1 cellular context compared by ENCODE assay signal in the genomic region with DNA sequence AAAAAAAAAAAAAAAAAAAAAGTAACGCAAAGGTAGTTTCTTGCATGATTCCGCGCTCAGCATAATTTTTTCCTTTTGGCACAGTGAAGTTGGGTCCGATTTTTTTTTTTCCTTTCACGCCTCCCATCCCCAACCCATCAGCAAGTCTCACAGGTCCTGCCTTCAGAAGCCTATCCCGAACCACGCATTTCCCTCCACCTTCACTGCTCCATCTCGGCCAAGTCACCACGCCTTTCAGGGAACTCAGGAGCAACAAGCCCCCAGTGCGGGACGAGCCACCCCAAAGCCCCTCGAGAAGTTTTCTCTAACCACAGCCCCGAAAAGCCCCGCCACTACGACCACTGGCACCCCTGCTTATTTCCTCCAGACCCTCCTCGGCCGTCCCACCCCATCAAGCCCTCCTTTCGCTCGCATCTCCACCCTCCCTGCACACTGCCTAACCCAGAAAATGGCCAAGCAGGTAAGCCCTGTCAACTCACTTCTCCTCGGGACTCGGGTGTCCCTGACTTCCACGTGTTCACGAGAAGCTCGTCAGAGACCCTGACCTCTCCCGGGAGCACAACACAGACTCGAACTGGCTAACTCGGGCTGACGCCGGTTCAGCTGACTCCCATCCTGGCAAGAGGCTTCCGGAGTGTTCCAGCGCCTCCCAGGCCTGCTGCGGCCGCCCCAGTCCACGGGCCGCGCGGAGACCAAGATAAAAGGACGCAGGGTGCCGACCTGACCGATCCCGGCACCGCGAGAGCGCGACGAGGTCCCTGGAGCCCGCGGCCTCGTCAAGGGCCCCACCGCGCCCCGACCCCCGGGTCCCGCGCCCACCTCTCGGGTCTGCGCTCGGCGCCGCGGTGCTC.
A peak's percentile ranks its signal among the peaks of the same experiment; 100 is the strongest.
TF ChIP-seq lines count a peak whose summit lies in the region.

No MANE protein-coding gene starts in this region.

TF ChIP-seq in HepG2, 621 proteins besides CTCF, POLR2A, EP300 and RAD21 (continued from another document and continues in another):
- TF ChIP-seq, protein P1, sequence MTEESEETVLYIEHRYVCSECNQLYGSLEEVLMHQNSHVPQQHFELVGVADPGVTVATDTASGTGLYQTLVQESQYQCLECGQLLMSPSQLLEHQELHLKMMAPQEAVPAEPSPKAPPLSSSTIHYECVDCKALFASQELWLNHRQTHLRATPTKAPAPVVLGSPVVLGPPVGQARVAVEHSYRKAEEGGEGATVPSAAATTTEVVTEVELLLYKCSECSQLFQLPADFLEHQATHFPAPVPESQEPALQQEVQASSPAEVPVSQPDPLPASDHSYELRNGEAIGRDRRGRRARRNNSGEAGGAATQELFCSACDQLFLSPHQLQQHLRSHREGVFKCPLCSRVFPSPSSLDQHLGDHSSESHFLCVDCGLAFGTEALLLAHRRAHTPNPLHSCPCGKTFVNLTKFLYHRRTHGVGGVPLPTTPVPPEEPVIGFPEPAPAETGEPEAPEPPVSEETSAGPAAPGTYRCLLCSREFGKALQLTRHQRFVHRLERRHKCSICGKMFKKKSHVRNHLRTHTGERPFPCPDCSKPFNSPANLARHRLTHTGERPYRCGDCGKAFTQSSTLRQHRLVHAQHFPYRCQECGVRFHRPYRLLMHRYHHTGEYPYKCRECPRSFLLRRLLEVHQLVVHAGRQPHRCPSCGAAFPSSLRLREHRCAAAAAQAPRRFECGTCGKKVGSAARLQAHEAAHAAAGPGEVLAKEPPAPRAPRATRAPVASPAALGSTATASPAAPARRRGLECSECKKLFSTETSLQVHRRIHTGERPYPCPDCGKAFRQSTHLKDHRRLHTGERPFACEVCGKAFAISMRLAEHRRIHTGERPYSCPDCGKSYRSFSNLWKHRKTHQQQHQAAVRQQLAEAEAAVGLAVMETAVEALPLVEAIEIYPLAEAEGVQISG (CRISPR knock-in tag; IDR thresholded peaks at IDR 0.05), result 0 out of 2 replicates have a peak, but pooled peaks have one; percentile 8
- TF ChIP-seq, protein P2, sequence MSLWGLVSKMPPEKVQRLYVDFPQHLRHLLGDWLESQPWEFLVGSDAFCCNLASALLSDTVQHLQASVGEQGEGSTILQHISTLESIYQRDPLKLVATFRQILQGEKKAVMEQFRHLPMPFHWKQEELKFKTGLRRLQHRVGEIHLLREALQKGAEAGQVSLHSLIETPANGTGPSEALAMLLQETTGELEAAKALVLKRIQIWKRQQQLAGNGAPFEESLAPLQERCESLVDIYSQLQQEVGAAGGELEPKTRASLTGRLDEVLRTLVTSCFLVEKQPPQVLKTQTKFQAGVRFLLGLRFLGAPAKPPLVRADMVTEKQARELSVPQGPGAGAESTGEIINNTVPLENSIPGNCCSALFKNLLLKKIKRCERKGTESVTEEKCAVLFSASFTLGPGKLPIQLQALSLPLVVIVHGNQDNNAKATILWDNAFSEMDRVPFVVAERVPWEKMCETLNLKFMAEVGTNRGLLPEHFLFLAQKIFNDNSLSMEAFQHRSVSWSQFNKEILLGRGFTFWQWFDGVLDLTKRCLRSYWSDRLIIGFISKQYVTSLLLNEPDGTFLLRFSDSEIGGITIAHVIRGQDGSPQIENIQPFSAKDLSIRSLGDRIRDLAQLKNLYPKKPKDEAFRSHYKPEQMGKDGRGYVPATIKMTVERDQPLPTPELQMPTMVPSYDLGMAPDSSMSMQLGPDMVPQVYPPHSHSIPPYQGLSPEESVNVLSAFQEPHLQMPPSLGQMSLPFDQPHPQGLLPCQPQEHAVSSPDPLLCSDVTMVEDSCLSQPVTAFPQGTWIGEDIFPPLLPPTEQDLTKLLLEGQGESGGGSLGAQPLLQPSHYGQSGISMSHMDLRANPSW (CRISPR knock-in tag; IDR thresholded peaks at IDR 0.05; ENCODE audit: borderline replicate concordance), result no peak
- TF ChIP-seq JARID2 (CRISPR knock-in tag; IDR thresholded peaks at IDR 0.05; ENCODE audit: insufficient replicate concordance) (no peak), ZNF260 (CRISPR knock-in tag; IDR thresholded peaks at IDR 0.05; ENCODE audit: borderline replicate concordance, low read depth) (no peak), ZNF333 (CRISPR knock-in tag; IDR thresholded peaks at IDR 0.05; ENCODE audit: borderline replicate concordance) (peak; percentile 66; the same call in 1 of the 2 replicates), ZNF235 (CRISPR knock-in tag; IDR thresholded peaks at IDR 0.05; ENCODE audit: borderline replicate concordance) (0 out of 2 replicates have a peak, but pooled peaks have one; percentile 2), ZKSCAN1 (IDR thresholded peaks at IDR 0.05; ENCODE audit: low read length) (no peak), ZFY (CRISPR knock-in tag; IDR thresholded peaks at IDR 0.05) (peak; percentile 57; the same call in 1 of the 2 replicates), MIXL1 (CRISPR knock-in tag; IDR thresholded peaks at IDR 0.05) (no peak), MTA1 (CRISPR knock-in tag; IDR thresholded peaks at IDR 0.05; ENCODE audit: borderline replicate concordance) (no peak), SOX6 (IDR thresholded peaks at IDR 0.05) (no peak), SOX6 (CRISPR knock-in tag; IDR thresholded peaks at IDR 0.05) (0 out of 2 replicates have a peak, but pooled peaks have one; percentile 25), ZMYM3 (CRISPR knock-in tag; IDR thresholded peaks at IDR 0.05) (no peak), NFRKB (IDR thresholded peaks at IDR 0.05) (no peak), U2AF1 (optimal IDR thresholded peaks at IDR 0.05; ENCODE audit: low read depth, low read length) (no peak), KDM5B (CRISPR knock-in tag; IDR thresholded peaks at IDR 0.05; ENCODE audit: borderline replicate concordance) (0 out of 2 replicates have a peak, but pooled peaks have one; percentile 53), ZNF264 (CRISPR knock-in tag; IDR thresholded peaks at IDR 0.05) (no peak), GFI1 (CRISPR knock-in tag; IDR thresholded peaks at IDR 0.05; ENCODE audit: borderline replicate concordance) (no peak), MED1 (CRISPR knock-in tag; IDR thresholded peaks at IDR 0.05) (no peak; the same call in 1 of the 2 replicates), PPARG (CRISPR knock-in tag; conservative IDR thresholded peaks at IDR 0.05) (no peak), MIER3 (CRISPR knock-in tag; IDR thresholded peaks at IDR 0.05; ENCODE audit: borderline replicate concordance) (no peak), ZNF430 (CRISPR knock-in tag; IDR thresholded peaks at IDR 0.05) (no peak), ZNF263 (CRISPR knock-in tag; IDR thresholded peaks at IDR 0.05) (peak; percentile 77), FOXK1 (CRISPR knock-in tag; IDR thresholded peaks at IDR 0.05; ENCODE audit: borderline replicate concordance, low read depth) (no peak), ZSCAN31 (CRISPR knock-in tag; IDR thresholded peaks at IDR 0.05; ENCODE audit: low read depth) (no peak; the same call in 1 of the 2 replicates), ZFP82 (CRISPR knock-in tag; IDR thresholded peaks at IDR 0.05; ENCODE audit: borderline replicate concordance) (no peak), HOXA3 (CRISPR knock-in tag; IDR thresholded peaks at IDR 0.05) (no peak; the same call in 1 of the 2 replicates)
- TF ChIP-seq, protein P3, sequence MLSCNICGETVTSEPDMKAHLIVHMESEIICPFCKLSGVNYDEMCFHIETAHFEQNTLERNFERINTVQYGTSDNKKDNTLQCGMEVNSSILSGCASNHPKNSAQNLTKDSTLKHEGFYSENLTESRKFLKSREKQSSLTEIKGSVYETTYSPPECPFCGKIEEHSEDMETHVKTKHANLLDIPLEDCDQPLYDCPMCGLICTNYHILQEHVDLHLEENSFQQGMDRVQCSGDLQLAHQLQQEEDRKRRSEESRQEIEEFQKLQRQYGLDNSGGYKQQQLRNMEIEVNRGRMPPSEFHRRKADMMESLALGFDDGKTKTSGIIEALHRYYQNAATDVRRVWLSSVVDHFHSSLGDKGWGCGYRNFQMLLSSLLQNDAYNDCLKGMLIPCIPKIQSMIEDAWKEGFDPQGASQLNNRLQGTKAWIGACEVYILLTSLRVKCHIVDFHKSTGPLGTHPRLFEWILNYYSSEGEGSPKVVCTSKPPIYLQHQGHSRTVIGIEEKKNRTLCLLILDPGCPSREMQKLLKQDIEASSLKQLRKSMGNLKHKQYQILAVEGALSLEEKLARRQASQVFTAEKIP (CRISPR knock-in tag; IDR thresholded peaks at IDR 0.05; ENCODE audit: borderline replicate concordance), result no peak
- TF ChIP-seq, protein P4, sequence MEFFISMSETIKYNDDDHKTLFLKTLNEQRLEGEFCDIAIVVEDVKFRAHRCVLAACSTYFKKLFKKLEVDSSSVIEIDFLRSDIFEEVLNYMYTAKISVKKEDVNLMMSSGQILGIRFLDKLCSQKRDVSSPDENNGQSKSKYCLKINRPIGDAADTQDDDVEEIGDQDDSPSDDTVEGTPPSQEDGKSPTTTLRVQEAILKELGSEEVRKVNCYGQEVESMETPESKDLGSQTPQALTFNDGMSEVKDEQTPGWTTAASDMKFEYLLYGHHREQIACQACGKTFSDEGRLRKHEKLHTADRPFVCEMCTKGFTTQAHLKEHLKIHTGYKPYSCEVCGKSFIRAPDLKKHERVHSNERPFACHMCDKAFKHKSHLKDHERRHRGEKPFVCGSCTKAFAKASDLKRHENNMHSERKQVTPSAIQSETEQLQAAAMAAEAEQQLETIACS (CRISPR knock-in tag; IDR thresholded peaks at IDR 0.05), result no peak
- TF ChIP-seq, protein P5, sequence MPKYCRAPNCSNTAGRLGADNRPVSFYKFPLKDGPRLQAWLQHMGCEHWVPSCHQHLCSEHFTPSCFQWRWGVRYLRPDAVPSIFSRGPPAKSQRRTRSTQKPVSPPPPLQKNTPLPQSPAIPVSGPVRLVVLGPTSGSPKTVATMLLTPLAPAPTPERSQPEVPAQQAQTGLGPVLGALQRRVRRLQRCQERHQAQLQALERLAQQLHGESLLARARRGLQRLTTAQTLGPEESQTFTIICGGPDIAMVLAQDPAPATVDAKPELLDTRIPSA (CRISPR knock-in tag; IDR thresholded peaks at IDR 0.05; ENCODE audit: borderline replicate concordance), result peak; percentile 46; the same call in 1 of the 2 replicates
- TF ChIP-seq, protein P6, sequence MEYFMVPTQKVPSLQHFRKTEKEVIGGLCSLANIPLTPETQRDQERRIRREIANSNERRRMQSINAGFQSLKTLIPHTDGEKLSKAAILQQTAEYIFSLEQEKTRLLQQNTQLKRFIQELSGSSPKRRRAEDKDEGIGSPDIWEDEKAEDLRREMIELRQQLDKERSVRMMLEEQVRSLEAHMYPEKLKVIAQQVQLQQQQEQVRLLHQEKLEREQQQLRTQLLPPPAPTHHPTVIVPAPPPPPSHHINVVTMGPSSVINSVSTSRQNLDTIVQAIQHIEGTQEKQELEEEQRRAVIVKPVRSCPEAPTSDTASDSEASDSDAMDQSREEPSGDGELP (IDR thresholded peaks at IDR 0.05; ENCODE audit: borderline replicate concordance, low read depth), result peak; percentile 65; the same call in 1 of the 2 replicates
- TF ChIP-seq, protein P7, sequence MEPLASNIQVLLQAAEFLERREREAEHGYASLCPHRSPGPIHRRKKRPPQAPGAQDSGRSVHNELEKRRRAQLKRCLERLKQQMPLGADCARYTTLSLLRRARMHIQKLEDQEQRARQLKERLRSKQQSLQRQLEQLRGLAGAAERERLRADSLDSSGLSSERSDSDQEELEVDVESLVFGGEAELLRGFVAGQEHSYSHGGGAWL (CRISPR knock-in tag; IDR thresholded peaks at IDR 0.05), result peak; percentile 59; the same call in 1 of the 2 replicates
- TF ChIP-seq, protein P8, sequence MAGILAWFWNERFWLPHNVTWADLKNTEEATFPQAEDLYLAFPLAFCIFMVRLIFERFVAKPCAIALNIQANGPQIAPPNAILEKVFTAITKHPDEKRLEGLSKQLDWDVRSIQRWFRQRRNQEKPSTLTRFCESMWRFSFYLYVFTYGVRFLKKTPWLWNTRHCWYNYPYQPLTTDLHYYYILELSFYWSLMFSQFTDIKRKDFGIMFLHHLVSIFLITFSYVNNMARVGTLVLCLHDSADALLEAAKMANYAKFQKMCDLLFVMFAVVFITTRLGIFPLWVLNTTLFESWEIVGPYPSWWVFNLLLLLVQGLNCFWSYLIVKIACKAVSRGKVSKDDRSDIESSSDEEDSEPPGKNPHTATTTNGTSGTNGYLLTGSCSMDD (CRISPR knock-in tag; IDR thresholded peaks at IDR 0.05), result no peak
- TF ChIP-seq, protein P9, sequence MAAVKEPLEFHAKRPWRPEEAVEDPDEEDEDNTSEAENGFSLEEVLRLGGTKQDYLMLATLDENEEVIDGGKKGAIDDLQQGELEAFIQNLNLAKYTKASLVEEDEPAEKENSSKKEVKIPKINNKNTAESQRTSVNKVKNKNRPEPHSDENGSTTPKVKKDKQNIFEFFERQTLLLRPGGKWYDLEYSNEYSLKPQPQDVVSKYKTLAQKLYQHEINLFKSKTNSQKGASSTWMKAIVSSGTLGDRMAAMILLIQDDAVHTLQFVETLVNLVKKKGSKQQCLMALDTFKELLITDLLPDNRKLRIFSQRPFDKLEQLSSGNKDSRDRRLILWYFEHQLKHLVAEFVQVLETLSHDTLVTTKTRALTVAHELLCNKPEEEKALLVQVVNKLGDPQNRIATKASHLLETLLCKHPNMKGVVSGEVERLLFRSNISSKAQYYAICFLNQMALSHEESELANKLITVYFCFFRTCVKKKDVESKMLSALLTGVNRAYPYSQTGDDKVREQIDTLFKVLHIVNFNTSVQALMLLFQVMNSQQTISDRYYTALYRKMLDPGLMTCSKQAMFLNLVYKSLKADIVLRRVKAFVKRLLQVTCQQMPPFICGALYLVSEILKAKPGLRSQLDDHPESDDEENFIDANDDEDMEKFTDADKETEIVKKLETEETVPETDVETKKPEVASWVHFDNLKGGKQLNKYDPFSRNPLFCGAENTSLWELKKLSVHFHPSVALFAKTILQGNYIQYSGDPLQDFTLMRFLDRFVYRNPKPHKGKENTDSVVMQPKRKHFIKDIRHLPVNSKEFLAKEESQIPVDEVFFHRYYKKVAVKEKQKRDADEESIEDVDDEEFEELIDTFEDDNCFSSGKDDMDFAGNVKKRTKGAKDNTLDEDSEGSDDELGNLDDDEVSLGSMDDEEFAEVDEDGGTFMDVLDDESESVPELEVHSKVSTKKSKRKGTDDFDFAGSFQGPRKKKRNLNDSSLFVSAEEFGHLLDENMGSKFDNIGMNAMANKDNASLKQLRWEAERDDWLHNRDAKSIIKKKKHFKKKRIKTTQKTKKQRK (IDR thresholded peaks at IDR 0.05; ENCODE audit: low read length), result no peak
- TF ChIP-seq, protein P10, sequence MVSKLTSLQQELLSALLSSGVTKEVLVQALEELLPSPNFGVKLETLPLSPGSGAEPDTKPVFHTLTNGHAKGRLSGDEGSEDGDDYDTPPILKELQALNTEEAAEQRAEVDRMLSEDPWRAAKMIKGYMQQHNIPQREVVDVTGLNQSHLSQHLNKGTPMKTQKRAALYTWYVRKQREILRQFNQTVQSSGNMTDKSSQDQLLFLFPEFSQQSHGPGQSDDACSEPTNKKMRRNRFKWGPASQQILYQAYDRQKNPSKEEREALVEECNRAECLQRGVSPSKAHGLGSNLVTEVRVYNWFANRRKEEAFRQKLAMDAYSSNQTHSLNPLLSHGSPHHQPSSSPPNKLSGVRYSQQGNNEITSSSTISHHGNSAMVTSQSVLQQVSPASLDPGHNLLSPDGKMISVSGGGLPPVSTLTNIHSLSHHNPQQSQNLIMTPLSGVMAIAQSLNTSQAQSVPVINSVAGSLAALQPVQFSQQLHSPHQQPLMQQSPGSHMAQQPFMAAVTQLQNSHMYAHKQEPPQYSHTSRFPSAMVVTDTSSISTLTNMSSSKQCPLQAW (CRISPR knock-in tag; IDR thresholded peaks at IDR 0.05), result no peak
